ENCODE assay signal across 18 cellular contexts in genomic region chr2:208092093-208092832, GRCh38. TPM values are rescaled to one million over a fixed set of nuclear protein-coding genes. Genes with fewer than 3 reads are reported as not detected.
"Had no signal": no experiment of that assay in that cellular context is flagged by ENCODE, and none has a peak within 500 bp of the region (broad histone marks: within the 10 kb centered on the region; RNA-seq: fewer than 3 reads in every experiment).

No MANE protein-coding gene starts in this region.

- H3K27ac Mint-ChIP-seq: activated CD8-positive, alpha-beta memory T cell treated with anti-CD3 and anti-CD28 coated beads, Interleukin-2, amount 10 ng/mL, durations not matched to agents 7 days and 5 days; activated naive CD8-positive, alpha-beta T cell treated with anti-CD3 and anti-CD28 coated beads for 36 hours had no signal

- H3K4me1 Mint-ChIP-seq: activated CD8-positive, alpha-beta memory T cell treated with anti-CD3 and anti-CD28 coated beads, Interleukin-2, amount 10 ng/mL, durations not matched to agents 7 days and 5 days; activated naive CD8-positive, alpha-beta T cell treated with anti-CD3 and anti-CD28 coated beads for 36 hours; naive B cell had no signal

- H3K4me3 ChIP-seq: gastroesophageal sphincter, right atrium auricular region had no signal

- H3K4me3 Mint-ChIP-seq: activated CD8-positive, alpha-beta memory T cell treated with anti-CD3 and anti-CD28 coated beads, Interleukin-2, amount 10 ng/mL, durations not matched to agents 7 days and 5 days; activated naive CD8-positive, alpha-beta T cell treated with anti-CD3 and anti-CD28 coated beads for 36 hours; activated T-cell treated with anti-CD3 and anti-CD28 coated beads, Interleukin-2, amount 50 U/mL, for 4 hours; naive B cell had no signal

- H3K36me3 Mint-ChIP-seq: activated CD8-positive, alpha-beta memory T cell treated with anti-CD3 and anti-CD28 coated beads, Interleukin-2, amount 10 ng/mL, durations not matched to agents 7 days and 5 days; activated naive CD8-positive, alpha-beta T cell treated with anti-CD3 and anti-CD28 coated beads for 36 hours; naive B cell had no signal

- H3K27me3 Mint-ChIP-seq: activated naive CD8-positive, alpha-beta T cell treated with anti-CD3 and anti-CD28 coated beads for 36 hours had no signal

- ATAC-seq: activated CD8-positive, alpha-beta memory T cell treated with anti-CD3 and anti-CD28 coated beads, Interleukin-2, amount 10 ng/mL, durations not matched to agents 7 days and 5 days; activated T-cell treated with anti-CD3 and anti-CD28 coated beads, Interleukin-2, amount 50 U/mL, for 4 hours; gastroesophageal sphincter had no signal

- DNase-seq: activated CD4-positive, alpha-beta T cell treated with anti-CD3 and anti-CD28 coated beads, Interleukin-2, amount 50 U/mL, for 4 hours; activated CD8-positive, alpha-beta memory T cell treated with anti-CD3 and anti-CD28 coated beads, Interleukin-2, amount 10 ng/mL, durations not matched to agents 7 days and 5 days; activated gamma-delta T cell; activated naive CD8-positive, alpha-beta T cell treated with anti-CD3 and anti-CD28 coated beads for 36 hours; activated T-cell treated with anti-CD3 and anti-CD28 coated beads, Interleukin-2, amount 50 U/mL, for 4 hours; aorta; naive B cell; posterior cingulate gyrus; stimulated activated naive CD4-positive, alpha-beta T cell; substantia nigra; trophoblast cell had no signal

RNA-seq across cellular contexts. Expression of gene CRYGD, which starts 32.1 kb away (rescaled TPM):
- total RNA-seq: activated CD8-positive, alpha-beta memory T cell treated with anti-CD3 and anti-CD28 coated beads, Interleukin-2, amount 10 ng/mL, durations not matched to agents 7 days and 5 days; activated naive CD8-positive, alpha-beta T cell treated with anti-CD3 and anti-CD28 coated beads for 36 hours; activated T-cell treated with anti-CD3 and anti-CD28 coated beads, Interleukin-2, amount 50 U/mL, for 4 hours; aorta; endothelial cell of umbilical vein; gastroesophageal sphincter; kidney epithelial cell; lower leg skin; mesenteric fat pad; right atrium auricular region; T-helper 2 cell treated with Interferon-gamma antibody and Interleukin-4, amounts not matched to agents 100 ng/mL and 5 ng/mL, for 36 hours had no signal

RNA-seq across cellular contexts. Expression of gene CRYGC, which starts 37.4 kb away (rescaled TPM):
- total RNA-seq: activated CD8-positive, alpha-beta memory T cell treated with anti-CD3 and anti-CD28 coated beads, Interleukin-2, amount 10 ng/mL, durations not matched to agents 7 days and 5 days; activated naive CD8-positive, alpha-beta T cell treated with anti-CD3 and anti-CD28 coated beads for 36 hours; activated T-cell treated with anti-CD3 and anti-CD28 coated beads, Interleukin-2, amount 50 U/mL, for 4 hours; aorta; endothelial cell of umbilical vein; gastroesophageal sphincter; kidney epithelial cell; lower leg skin; mesenteric fat pad; right atrium auricular region; T-helper 2 cell treated with Interferon-gamma antibody and Interleukin-4, amounts not matched to agents 100 ng/mL and 5 ng/mL, for 36 hours had no signal

RNA-seq across cellular contexts. Expression of gene CRYGB, which starts 53.7 kb away (rescaled TPM):
- total RNA-seq: activated CD8-positive, alpha-beta memory T cell treated with anti-CD3 and anti-CD28 coated beads, Interleukin-2, amount 10 ng/mL, durations not matched to agents 7 days and 5 days; activated naive CD8-positive, alpha-beta T cell treated with anti-CD3 and anti-CD28 coated beads for 36 hours; activated T-cell treated with anti-CD3 and anti-CD28 coated beads, Interleukin-2, amount 50 U/mL, for 4 hours; aorta; endothelial cell of umbilical vein; gastroesophageal sphincter; kidney epithelial cell; lower leg skin; mesenteric fat pad; right atrium auricular region; T-helper 2 cell treated with Interferon-gamma antibody and Interleukin-4, amounts not matched to agents 100 ng/mL and 5 ng/mL, for 36 hours had no signal
